ENCODE assay signal across 8 cellular contexts in the genomic region with DNA sequence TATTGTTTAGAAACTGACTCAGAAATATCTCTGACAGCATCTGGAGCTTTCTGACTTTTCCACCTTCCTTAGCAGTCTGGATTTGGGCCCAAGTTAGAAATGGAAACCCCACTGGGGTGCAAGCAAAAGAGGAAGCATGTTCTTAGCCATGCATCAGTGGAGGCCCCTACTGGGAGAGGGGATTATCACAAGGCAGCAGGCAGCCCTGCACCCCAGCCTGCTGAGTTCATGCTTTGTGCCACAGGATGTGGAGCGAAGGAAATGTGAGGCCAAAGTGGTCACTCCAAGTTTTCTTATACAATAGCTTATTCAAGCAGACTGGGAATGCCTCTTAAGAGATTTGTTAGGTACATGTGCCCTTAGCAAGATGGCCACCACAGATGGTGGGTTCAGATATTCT.
A peak's percentile ranks its signal among the peaks of the same experiment; 100 is the strongest.
DNase-seq lines count a peak whose midpoint lies in the region; ATAC-seq, FAIRE-seq and TF ChIP-seq lines count a peak whose summit lies in the region.

No MANE protein-coding gene starts in this region.

- POLR2A ChIA-PET in HepG2 (lab: Yijun Ruan, JAX), result no interaction called here

- no peak overlapping the region for H3K4me2 ChIP-seq in HepG2 (ENCODE audit: low read depth, low read length)

- H3K4me3 ChIP-seq in HepG2 (replicated peaks in 1 of 3; ENCODE audit: insufficient read depth in 1 of 3, low read depth in 2 of 3, low read length in 3 of 3), result no peak overlapping the region
- H3K4me3 ChIP-seq in spleen, result no peak overlapping the region

- H3K4me1 ChIP-seq in HepG2 (ENCODE audit: insufficient read depth, low read length) (no peaks in the 10 kb centered on the region), spleen (no peaks in the 10 kb centered on the region)

- no peak overlapping the region for H3K27ac ChIP-seq in HepG2 (ENCODE audit: extremely low read length, insufficient read depth, low read length)
- no peak overlapping the region for H3K27ac ChIP-seq in spleen

- WGBS in HepG2 (ENCODE audit: low lambda C conversion rate), result 75% methylated on average over 1 of the region's 1 CpG
- 55 to 83% (median 67%) methylated on average over 1 of the region's 1 CpG for WGBS in spleen, 5 donors

- no peaks in the 10 kb centered on the region for H4K20me1 ChIP-seq in HepG2 (ENCODE audit: insufficient read depth, low read length)

- no peak overlapping the region for H3K27ac Mint-ChIP-seq in T-helper 2 cell treated with Interferon-gamma antibody and Interleukin-4, amounts not matched to agents 5 μg/mL and 100 μg/mL, for 36 hours

- FAIRE-seq in HepG2 (lab: Jason Lieb, UNC), result no peak

- BruUV-seq in HepG2 (replicated peaks; lab: Mats Ljungman, UMichigan), result no TSS peak

- no peak overlapping the region for H2AFZ ChIP-seq in HepG2 (ENCODE audit: low read length)

- H3K4me1 Mint-ChIP-seq in T-helper 2 cell treated with Interferon-gamma antibody and Interleukin-4, amounts not matched to agents 5 μg/mL and 100 μg/mL, for 36 hours (ENCODE audit: low read depth), result no peaks in the 10 kb centered on the region

- H3K4me3 Mint-ChIP-seq in T-helper 2 cell treated with Interferon-gamma antibody and Interleukin-4, amounts not matched to agents 5 μg/mL and 100 μg/mL, for 36 hours, result no peak overlapping the region

- intact Hi-C loops in HepG2 (cut with micrococcal nuclease; ENCODE audit: unreplicated experiment), result no loop called here
- intact Hi-C loops in spleen (cut with DNase I; ENCODE audit: low total_unique reads), result no loop called here

- H3K36me3 ChIP-seq in HepG2 (replicated peaks in 1 of 2; ENCODE audit: control insufficient read depth in 1 of 2, insufficient read depth in 2 of 2, low read length in 2 of 2), result no peaks in the 10 kb centered on the region
- H3K36me3 ChIP-seq in spleen, result no peaks in the 10 kb centered on the region

- H3K9me3 Mint-ChIP-seq in T-helper 2 cell treated with Interferon-gamma antibody and Interleukin-4, amounts not matched to agents 5 μg/mL and 100 μg/mL, for 36 hours, result no peaks in the 10 kb centered on the region

- H3K27me3 Mint-ChIP-seq in T-helper 2 cell treated with Interferon-gamma antibody and Interleukin-4, amounts not matched to agents 5 μg/mL and 100 μg/mL, for 36 hours (ENCODE audit: low read depth), result no peaks in the 10 kb centered on the region

- TF ChIP-seq RAD21 in HepG2 (CRISPR knock-in tag; IDR thresholded peaks at IDR 0.05), result no peak

- in situ Hi-C loops in HepG2 (cut with HindIII; ENCODE audit: extremely low pct_ligation_motif_present, low pct_unique_long_range_greater_than_20kb), result no loop called here

- ATAC-seq in HG02973 (IDR thresholded peaks at IDR 0.05; ENCODE audit: unreplicated experiment) (peak; percentile 65), SK-N-SH treated with all-trans-retinoic acid at 6 μM for 48 hours (peak; percentile 88), HepG2 (peak; percentile 79)

- no peaks in the 10 kb centered on the region for H3K36me3 Mint-ChIP-seq in T-helper 2 cell treated with Interferon-gamma antibody and Interleukin-4, amounts not matched to agents 5 μg/mL and 100 μg/mL, for 36 hours (ENCODE audit: low read depth)

- H3K27me3 ChIP-seq in HepG2 (ENCODE audit: control insufficient read depth in 1 of 2, insufficient read depth in 2 of 2, low read length in 2 of 2) (no peaks in the 10 kb centered on the region), spleen (replicated peaks in 1 of 7) (no peaks in the 10 kb centered on the region)

- H3K9me3 ChIP-seq in HepG2 (ENCODE audit: low read length) (no peaks in the 10 kb centered on the region), spleen (no peaks in the 10 kb centered on the region)

- TF ChIP-seq CTCF in HepG2 (CRISPR knock-in tag; IDR thresholded peaks at IDR 0.05) (peak; percentile 32), spleen (IDR thresholded peaks at IDR 0.05 in 8 of 11, conservative IDR thresholded peaks at IDR 0.05 in 3 of 11) (no peak)

- CTCF ChIA-PET in HepG2 (lab: Yijun Ruan, JAX; ENCODE audit: low intra/inter-chr PET ratio, low total read pairs), result no interaction called here

- H3K9ac ChIP-seq in HepG2 (ENCODE audit: insufficient read depth, low read depth, low read length), result no peak overlapping the region

- H3K79me2 ChIP-seq in HepG2 (ENCODE audit: insufficient read depth, low read length), result no peaks in the 10 kb centered on the region

- peak; percentile 41 for DNase-seq in NCI-H345 (lab: John Stamatoyannopoulos, UW)
- DNase-seq in NCI-H345 treated with DMSO at 0.1 percent for 48 hours (lab: John Stamatoyannopoulos, UW; ENCODE audit: unreplicated experiment), result no peak
- no peak for DNase-seq in HepG2 (ENCODE audit: low spot score)
- DNase-seq in spleen, result no peak
- DNase-seq in DMS153 (lab: John Stamatoyannopoulos, UW), result no peak
- no peak for DNase-seq in T-helper 2 cell treated with Interferon-gamma antibody and Interleukin-4, amounts not matched to agents 5 μg/mL and 100 μg/mL, for 36 hours (ENCODE audit: low spot score)

- TF ChIP-seq POLR2A in HepG2 (IDR thresholded peaks at IDR 0.05; ENCODE audit: insufficient read depth in 1 of 2, low read depth in 2 of 2, low read length in 2 of 2) (no peak), spleen (IDR thresholded peaks at IDR 0.05) (no peak)

- no peak for TF ChIP-seq EP300 in HepG2 (IDR thresholded peaks at IDR 0.05; ENCODE audit: low read depth in 2 of 2, low read length in 2 of 2)
- TF ChIP-seq EP300 in HepG2 (CRISPR knock-in tag; IDR thresholded peaks at IDR 0.05; ENCODE audit: borderline replicate concordance), result no peak

TF ChIP-seq in SK-N-SH treated with all-trans-retinoic acid at 6 μM for 48 hours, 23 proteins besides CTCF, POLR2A, EP300 and RAD21:
- TF ChIP-seq ZNF565 (CRISPR knock-in tag; conservative IDR thresholded peaks at IDR 0.05; ENCODE audit: low read depth) (no peak), PPARA (CRISPR knock-in tag; IDR thresholded peaks at IDR 0.05; ENCODE audit: borderline replicate concordance) (no peak)

TF ChIP-seq in HepG2, 621 proteins besides CTCF, POLR2A, EP300 and RAD21:
- no peak for TF ChIP-seq ZFP36 (IDR thresholded peaks at IDR 0.05; ENCODE audit: borderline replicate concordance, low read depth, low read length, partially characterized antibody)
- peak; percentile 13; the same call in 1 of the 2 replicates for TF ChIP-seq STAG1 (CRISPR knock-in tag; IDR thresholded peaks at IDR 0.05)
- no peak for TF ChIP-seq NFATC3 (CRISPR knock-in tag; IDR thresholded peaks at IDR 0.05)
- no peak for TF ChIP-seq ZNF430 (CRISPR knock-in tag; IDR thresholded peaks at IDR 0.05)
